33 cellular contexts compared by ENCODE assay signal in the genomic region with DNA sequence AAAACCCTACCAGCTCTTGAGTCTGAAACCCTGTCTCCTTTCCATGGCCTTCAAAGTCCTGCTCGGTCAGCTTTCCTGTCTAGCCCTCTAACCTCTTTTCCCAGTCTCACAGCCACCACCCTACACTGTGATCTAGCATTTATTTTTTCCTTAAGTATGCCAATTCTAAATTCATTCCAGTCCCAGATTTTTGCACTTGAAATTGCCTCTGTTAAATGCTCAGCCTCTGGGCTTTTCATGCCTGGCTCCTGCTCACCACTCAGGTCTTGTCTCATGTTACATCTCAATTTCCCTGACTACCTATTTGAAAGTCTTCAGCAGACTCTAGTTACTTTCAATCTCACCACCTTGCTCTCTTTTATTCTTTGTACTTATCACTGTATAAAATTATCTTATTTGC.
DNase-seq lines count a peak whose midpoint lies in the region; ATAC-seq, FAIRE-seq and TF ChIP-seq lines count a peak whose summit lies in the region.
"Had no signal": no experiment of that assay in that cellular context is flagged by ENCODE, and none has a peak within 500 bp of the region (broad histone marks: within the 10 kb centered on the region; RNA-seq: fewer than 3 reads in every experiment).

No MANE protein-coding gene starts in this region.

- no peak for TF ChIP-seq POLR2A in H1 (IDR thresholded peaks at IDR 0.05; ENCODE audit: control extremely low read depth in 1 of 2, low read depth in 2 of 2, low read length in 2 of 2)

- H3K4me3 Mint-ChIP-seq in nephron progenitor cell = no peak overlapping the region
- H3K4me3 Mint-ChIP-seq: activated CD4-positive, alpha-beta memory T cell treated with anti-CD3 and anti-CD28 coated beads for 36 hours; activated T-helper 1 cell treated with anti-CD3 and anti-CD28 coated beads, Interleukin-12 subunit alpha, Interleukin-12 subunit beta, Interleukin-2, Interleukin-4 antibody, amounts not matched to agents 30 ng/mL and 10 ng/mL and 1 ng/mL, durations not matched to agents 14 hours and 24 hours and 36 hours; central memory CD8-positive, alpha-beta T cell; H9; natural killer cell; stimulated activated effector memory CD8-positive, alpha-beta T cell treated with anti-CD3 and anti-CD28 coated beads, Interleukin-12 subunit alpha, Interleukin-12 subunit beta, amount 100 ng/mL, for 72 hours had no signal

- H3K36me3 ChIP-seq in H1 (ENCODE audit: control insufficient read depth in 2 of 4, insufficient read depth in 4 of 4, low read length in 3 of 4) (no peaks in the 10 kb centered on the region), right atrium auricular region (no peaks in the 10 kb centered on the region)
- H3K36me3 ChIP-seq: lower lobe of right lung, SJSA1, transverse colon had no signal

- no peak overlapping the region for H2AK5ac ChIP-seq in H1 (ENCODE audit: low read depth, low read length)

- no peak overlapping the region for H3K23ac ChIP-seq in H1 (ENCODE audit: insufficient read length)

- H3K23me2 ChIP-seq in H1 (ENCODE audit: low read depth, low read length) = no peaks in the 10 kb centered on the region

- H3K4ac ChIP-seq in H1 (replicated peaks; ENCODE audit: insufficient read length, low read depth, low read length) = no peak overlapping the region

- H3K27ac Mint-ChIP-seq in nephron progenitor cell = peak overlapping the region; percentile 30
- H3K27ac Mint-ChIP-seq: activated CD4-positive, alpha-beta memory T cell treated with anti-CD3 and anti-CD28 coated beads for 36 hours; activated T-helper 1 cell treated with anti-CD3 and anti-CD28 coated beads, Interleukin-12 subunit alpha, Interleukin-12 subunit beta, Interleukin-2, Interleukin-4 antibody, amounts not matched to agents 30 ng/mL and 10 ng/mL and 1 ng/mL, durations not matched to agents 14 hours and 24 hours and 36 hours; natural killer cell; stimulated activated effector memory CD8-positive, alpha-beta T cell treated with anti-CD3 and anti-CD28 coated beads, Interleukin-12 subunit alpha, Interleukin-12 subunit beta, amount 100 ng/mL, for 72 hours had no signal

- no peak overlapping the region for H2BK5ac ChIP-seq in H1 (ENCODE audit: low read depth, low read length)

- H3K4me1 ChIP-seq in H1 (replicated peaks in 1 of 4; ENCODE audit: control insufficient read depth in 3 of 4, insufficient read depth in 4 of 4, low read length in 3 of 4) = no peaks in the 10 kb centered on the region; a peak in 1 of 7 replicates
- H3K4me1 ChIP-seq in right atrium auricular region = no peaks in the 10 kb centered on the region
- H3K4me1 ChIP-seq: lower lobe of right lung, transverse colon had no signal

- H2BK20ac ChIP-seq in H1 (ENCODE audit: low read length) = no peak overlapping the region

- TF ChIP-seq EP300 in H1 (IDR thresholded peaks at IDR 0.05; ENCODE audit: borderline replicate concordance in 1 of 2, low read depth in 2 of 2, low read length in 2 of 2) = no peak

- no peaks in the 10 kb centered on the region for H3K79me2 ChIP-seq in H1 (ENCODE audit: control insufficient read depth in 1 of 2, insufficient read depth in 2 of 2, low read length in 2 of 2)

- H3K27me3 ChIP-seq in H1 (replicated peaks in 1 of 4; ENCODE audit: control insufficient read depth in 3 of 4, extremely low read depth in 1 of 4, insufficient read depth in 3 of 4, low read length in 3 of 4) = no peaks in the 10 kb centered on the region
- H3K27me3 ChIP-seq in right atrium auricular region = no peaks in the 10 kb centered on the region
- H3K27me3 ChIP-seq: foreskin keratinocyte, SJSA1, transverse colon had no signal

- H3K9me3 Mint-ChIP-seq in nephron progenitor cell = no peaks in the 10 kb centered on the region
- H3K9me3 Mint-ChIP-seq: activated CD4-positive, alpha-beta memory T cell treated with anti-CD3 and anti-CD28 coated beads for 36 hours; activated T-helper 1 cell treated with anti-CD3 and anti-CD28 coated beads, Interleukin-12 subunit alpha, Interleukin-12 subunit beta, Interleukin-2, Interleukin-4 antibody, amounts not matched to agents 30 ng/mL and 10 ng/mL and 1 ng/mL, durations not matched to agents 14 hours and 24 hours and 36 hours; central memory CD8-positive, alpha-beta T cell; H9; stimulated activated effector memory CD8-positive, alpha-beta T cell treated with anti-CD3 and anti-CD28 coated beads, Interleukin-12 subunit alpha, Interleukin-12 subunit beta, amount 100 ng/mL, for 72 hours had no signal

- CTCF ChIA-PET in H1 (lab: Charles Lee; ENCODE audit: partially characterized antibody) = no interaction called here

- no peak overlapping the region for H4K5ac ChIP-seq in H1 (ENCODE audit: insufficient read length, low read depth, low read length)

- H2AFZ ChIP-seq in H1 (ENCODE audit: low read length) = peak overlapping the region; percentile 62; the same call in 1 of the 2 replicates

- no peak for TF ChIP-seq RAD21 in H1 (IDR thresholded peaks at IDR 0.05 in 1 of 2, conservative IDR thresholded peaks at IDR 0.05 in 1 of 2; ENCODE audit: low read depth in 2 of 2, low read length in 2 of 2)

- H3K27ac ChIP-seq in H1 (ENCODE audit: low read depth, low read length) (no peak overlapping the region), right atrium auricular region (no peak overlapping the region)
- H3K27ac ChIP-seq: foreskin keratinocyte, HL-60, KMS-11, lower lobe of right lung, SJSA1, transverse colon had no signal

- H4K91ac ChIP-seq in H1 (replicated peaks; ENCODE audit: insufficient read length, low read length) = no peak overlapping the region

- no peak for TF ChIP-seq CTCF in H1 (IDR thresholded peaks at IDR 0.05; ENCODE audit: control extremely low read depth in 1 of 3, insufficient read depth in 1 of 3, low read depth in 1 of 3, low read length in 3 of 3)
- no peak for TF ChIP-seq CTCF in nephron progenitor cell (IDR thresholded peaks at IDR 0.05)
- no peak for TF ChIP-seq CTCF in right atrium auricular region (IDR thresholded peaks at IDR 0.05)

- no peak for ATAC-seq in GM21737 (IDR thresholded peaks at IDR 0.05; ENCODE audit: unreplicated experiment)
- ATAC-seq: activated CD4-positive, CD25-positive, alpha-beta regulatory T cell treated with anti-CD3 and anti-CD28 coated beads, Interleukin-2, amount 50 U/mL, for 24 hours; esophagus mucosa; foreskin keratinocyte; lower lobe of right lung; natural killer cell; stimulated activated effector memory CD8-positive, alpha-beta T cell treated with anti-CD3 and anti-CD28 coated beads, Interleukin-12 subunit alpha, Interleukin-12 subunit beta, amount 100 ng/mL, for 72 hours had no signal

- DNase-seq in EH (ENCODE audit: low read depth) (peak; percentile 3), M059J (ENCODE audit: low read depth) (peak; percentile 37), H1 (ENCODE audit: low read depth in 1 of 2, low spot score in 2 of 2) (no peak), nephron progenitor cell (no peak), NCI-H1417 (lab: John Stamatoyannopoulos, UW) (no peak), right atrium auricular region (ENCODE audit: low spot score) (no peak)
- DNase-seq: activated CD4-positive, alpha-beta memory T cell treated with anti-CD3 and anti-CD28 coated beads for 36 hours; activated CD8-positive, alpha-beta memory T cell treated with anti-CD3 and anti-CD28 coated beads, Interleukin-2, amount 50 U/mL, for 48 hours; activated naive CD4-positive, alpha-beta T cell treated with Interleukin-2 at 50 U/mL for 16 hours; C1 segment of cervical spinal cord; dermis blood vessel endothelial cell; DMS79 treated with DMSO at 0.1 percent for 48 hours; foreskin keratinocyte; H9; head of caudate nucleus; lower lobe of right lung; natural killer cell; NCI-H2029 treated with DMSO at 0.1 percent for 48 hours; NCI-H226; NCI-H82; RPMI8226; stimulated activated CD4-positive, alpha-beta T cell treated with anti-CD3 and anti-CD28 coated beads, Interleukin-15, amount 100 ng/mL, for 24 hours; T-helper 1 cell; transverse colon had no signal

- H3K4me2 ChIP-seq in H1 (ENCODE audit: insufficient read depth in 1 of 2, low read depth in 2 of 2, low read length in 2 of 2) = no peak overlapping the region; a peak in 1 of 4 replicates
- H3K4me2 ChIP-seq: KMS-11 had no signal

- no peak overlapping the region for H4K8ac ChIP-seq in H1 (ENCODE audit: extremely low read depth, insufficient read depth, low read length)

- no peak overlapping the region for H3K56ac ChIP-seq in H1 (replicated peaks; ENCODE audit: insufficient read length, low read depth, low read length)

- no peaks in the 10 kb centered on the region for H3K27me3 Mint-ChIP-seq in nephron progenitor cell (ENCODE audit: low read depth, poor library complexity)
- H3K27me3 Mint-ChIP-seq: activated CD4-positive, alpha-beta memory T cell treated with anti-CD3 and anti-CD28 coated beads for 36 hours; central memory CD8-positive, alpha-beta T cell had no signal

- H3K14ac ChIP-seq in H1 (ENCODE audit: insufficient read length) = no peak overlapping the region

- H3K18ac ChIP-seq in H1 (ENCODE audit: extremely low read depth, low read length) = no peak overlapping the region

- POLR2A ChIA-PET in H1 (lab: Charles Lee; ENCODE audit: partially characterized antibody) = no interaction called here

- 100% methylated on average over 1 of the region's 1 CpG; no CpG with 5 or more reads in 1 of the 2 experiments for WGBS in H1 (ENCODE audit: extremely low coverage in 1 of 2, insufficient coverage in 1 of 2, insufficient read length in 1 of 2, insufficient replicate concordance in 2 of 2, low coverage in 1 of 2, low lambda C conversion rate in 2 of 2, missing lambda C conversion rate in 1 of 2), 2 experiments

- H3K79me1 ChIP-seq in H1 (ENCODE audit: low read depth, low read length) = no peaks in the 10 kb centered on the region

- H3K36me3 Mint-ChIP-seq in nephron progenitor cell (ENCODE audit: low read depth) = no peaks in the 10 kb centered on the region
- H3K36me3 Mint-ChIP-seq: activated CD4-positive, alpha-beta memory T cell treated with anti-CD3 and anti-CD28 coated beads for 36 hours; natural killer cell; stimulated activated effector memory CD8-positive, alpha-beta T cell treated with anti-CD3 and anti-CD28 coated beads, Interleukin-12 subunit alpha, Interleukin-12 subunit beta, amount 100 ng/mL, for 72 hours had no signal

- H3K4me3 ChIP-seq in H1 (ENCODE audit: extremely low read depth in 1 of 4, insufficient read depth in 2 of 4, low read depth in 3 of 4, low read length in 4 of 4) = no peak overlapping the region
- no peak overlapping the region for H3K4me3 ChIP-seq in right atrium auricular region
- H3K4me3 ChIP-seq: lower lobe of right lung, SJSA1, transverse colon had no signal

- H3K4me1 Mint-ChIP-seq in nephron progenitor cell = peaks cover 23% of the 10 kb centered on the region
- H3K4me1 Mint-ChIP-seq: natural killer cell had no signal

- H3K9ac ChIP-seq in H1 (replicated peaks in 1 of 4; ENCODE audit: extremely low read depth in 1 of 4, low read depth in 3 of 4, low read length in 3 of 4) = no peak overlapping the region
- H3K9ac ChIP-seq: KMS-11 had no signal

- no peaks in the 10 kb centered on the region for H3K9me3 ChIP-seq in H1 (ENCODE audit: insufficient read depth in 2 of 2, low read depth in 1 of 2, low read length in 1 of 2)
- H3K9me3 ChIP-seq in right atrium auricular region = no peaks in the 10 kb centered on the region
- H3K9me3 ChIP-seq: lower lobe of right lung, SJSA1, transverse colon had no signal

- no peak for FAIRE-seq in H1 (lab: Jason Lieb, UNC)

- no peak overlapping the region for H2BK12ac ChIP-seq in H1 (ENCODE audit: low read depth, low read length)

- H2BK120ac ChIP-seq in H1 (replicated peaks; ENCODE audit: low read depth, low read length) = no peak overlapping the region

- no peak overlapping the region for H2BK15ac ChIP-seq in H1 (ENCODE audit: low read length)

- no peaks in the 10 kb centered on the region for H4K20me1 ChIP-seq in H1 (replicated peaks in 1 of 2; ENCODE audit: control insufficient read depth in 1 of 2, insufficient read depth in 2 of 2, low read length in 2 of 2)

Comparison
In these comparisons a context has a peak if more than half of its experiments do, and no peak if none do; other contexts are left out.
1. DNase-seq: peak in EH (single experiment) and M059J (single experiment); none in H1 (0 of 2), nephron progenitor cell (single experiment), NCI-H1417 (0 of 3) and right atrium auricular region (single experiment).